ENCODE assay signal across 2 cellular contexts in genomic region chr12:7756993-7757392, GRCh38.
TF ChIP-seq lines count a peak whose summit lies in the region.

No MANE protein-coding gene starts in this region.

TF ChIP-seq in GM23338, 12 proteins besides CTCF, POLR2A, EP300 and RAD21:
- TF ChIP-seq REST (IDR thresholded peaks at IDR 0.05; ENCODE audit: unreplicated experiment) (no peak), ZNF114 (CRISPR knock-in tag; IDR thresholded peaks at IDR 0.05) (no peak), EZH2 (IDR thresholded peaks at IDR 0.05; ENCODE audit: low read depth, unreplicated experiment) (no peak), ETS1 (IDR thresholded peaks at IDR 0.05) (no peak), POLR2AphosphoS5 (IDR thresholded peaks at IDR 0.05; ENCODE audit: low read depth) (no peak), ZNF331 (CRISPR knock-in tag; IDR thresholded peaks at IDR 0.05; ENCODE audit: low read depth) (no peak), EZH2phosphoT487 (IDR thresholded peaks at IDR 0.05; ENCODE audit: unreplicated experiment) (no peak), CREB1 (CRISPR knock-in tag; IDR thresholded peaks at IDR 0.05; ENCODE audit: low read depth) (no peak), JUNB (IDR thresholded peaks at IDR 0.05; ENCODE audit: unreplicated experiment) (no peak), STAT1 (IDR thresholded peaks at IDR 0.05; ENCODE audit: unreplicated experiment) (no peak), NANOG (IDR thresholded peaks at IDR 0.05; ENCODE audit: borderline replicate concordance) (no peak), ZNF462 (CRISPR knock-in tag; IDR thresholded peaks at IDR 0.05) (no peak)

TF ChIP-seq in WTC11, 78 proteins besides CTCF, POLR2A, EP300 and RAD21:
- TF ChIP-seq USF2 (CRISPR knock-in tag; IDR thresholded peaks at IDR 0.05) (no peak), TEAD4 (CRISPR knock-in tag; IDR thresholded peaks at IDR 0.05) (no peak), TP53 (CRISPR knock-in tag; IDR thresholded peaks at IDR 0.05) (no peak), ZNF671 (CRISPR knock-in tag; IDR thresholded peaks at IDR 0.05) (no peak), ZNF219 (CRISPR knock-in tag; IDR thresholded peaks at IDR 0.05; ENCODE audit: borderline replicate concordance) (no peak), FOXK1 (CRISPR knock-in tag; IDR thresholded peaks at IDR 0.05) (no peak), ZNF425 (CRISPR knock-in tag; conservative IDR thresholded peaks at IDR 0.05) (no peak), ZNF121 (CRISPR knock-in tag; IDR thresholded peaks at IDR 0.05) (no peak), ZNF532 (CRISPR knock-in tag; IDR thresholded peaks at IDR 0.05; ENCODE audit: borderline replicate concordance) (no peak), NR1H2 (CRISPR knock-in tag; IDR thresholded peaks at IDR 0.05) (no peak), PRDM15 (CRISPR knock-in tag; IDR thresholded peaks at IDR 0.05) (no peak), IRF1 (CRISPR knock-in tag; IDR thresholded peaks at IDR 0.05) (no peak)
TF ChIP-seq in WTC11: peak in this region for 0.
